Comparison of ENCODE assay signal across 9 cellular contexts in the genomic region with DNA sequence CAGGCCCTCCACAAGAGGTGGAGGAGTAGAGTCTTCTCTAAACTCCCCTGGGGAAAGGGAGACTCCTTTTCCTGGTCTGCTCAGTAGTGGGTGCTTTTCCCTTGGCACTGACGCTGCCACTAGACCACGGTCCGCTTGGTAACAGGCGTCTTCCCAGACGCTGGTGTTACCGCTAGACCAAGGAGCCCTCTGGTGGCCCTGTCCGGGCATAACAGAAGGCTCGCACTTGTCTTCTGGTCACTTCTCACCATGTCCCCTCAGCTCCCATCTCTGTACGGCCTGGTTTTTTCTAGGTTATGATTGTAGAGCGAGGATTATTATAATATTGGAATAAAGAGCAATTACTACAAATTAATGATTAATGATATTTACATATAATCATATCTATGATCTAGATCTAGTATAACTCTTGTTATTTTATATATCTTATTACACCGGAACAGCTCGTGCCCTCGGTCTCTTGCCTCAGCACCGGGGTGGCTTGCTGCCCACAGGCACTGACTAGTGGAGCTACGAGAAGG. TPM values are rescaled to one million over a fixed set of nuclear protein-coding genes. Genes with fewer than 3 reads are reported as not detected.
DNase-seq lines count a peak whose midpoint lies in the region; FAIRE-seq and TF ChIP-seq lines count a peak whose summit lies in the region.
"Not testable (repeated sequence)": the region's sequence is repeated elsewhere in the genome, so short reads cannot be mapped to it uniquely, and the experiment has no call there.
"Had no signal": no experiment of that assay in that cellular context is flagged by ENCODE, and none has a peak within 500 bp of the region (broad histone marks: within the 10 kb centered on the region; RNA-seq: fewer than 3 reads in every experiment).

No MANE protein-coding gene starts in this region.

- H3K4me1 Mint-ChIP-seq in activated T-cell treated with anti-CD3 and anti-CD28 coated beads, Interleukin-2, amount 50 U/mL, for 24 hours (ENCODE audit: low read depth) = peaks cover 50% of the 10 kb centered on the region

- not testable (repeated sequence) for H4K8ac ChIP-seq in trophoblast cell (ENCODE audit: low read depth, low read length)

- not testable (repeated sequence) for H3K27me3 Mint-ChIP-seq in activated T-cell treated with anti-CD3 and anti-CD28 coated beads, Interleukin-2, amount 50 U/mL, for 24 hours

- H3K27ac ChIP-seq in 22Rv1; KMS-11; kidney (ENCODE audit: low read depth in 2 of 2, low read length in 2 of 2); trophoblast cell (ENCODE audit: low read depth, low read length): not testable (repeated sequence)

- H4K12ac ChIP-seq in trophoblast cell (ENCODE audit: low read depth, low read length) = not testable (repeated sequence)

- H3K9ac ChIP-seq in KMS-11; trophoblast cell (ENCODE audit: low read length): not testable (repeated sequence)
- peak overlapping the region in 1 of 2 donors; percentile 48 for H3K9ac ChIP-seq in kidney (ENCODE audit: low read length in 2 of 2)

- H2BK120ac ChIP-seq in trophoblast cell (ENCODE audit: insufficient read depth, low read length, poor library complexity) = not testable (repeated sequence)

- not testable (repeated sequence) for H3K36me3 Mint-ChIP-seq in activated T-cell treated with anti-CD3 and anti-CD28 coated beads, Interleukin-2, amount 50 U/mL, for 24 hours (ENCODE audit: low read depth)

- intact Hi-C loops in kidney (cut with DNase I) = not testable (repeated sequence)

- H2AFZ ChIP-seq in KMS-11 (ENCODE audit: low read depth); trophoblast cell (ENCODE audit: insufficient read depth, low read length, poor library complexity): not testable (repeated sequence)

- H3K18ac ChIP-seq in trophoblast cell (ENCODE audit: low read length) = not testable (repeated sequence)

- H2BK12ac ChIP-seq in trophoblast cell (ENCODE audit: low read length) = not testable (repeated sequence)

- not testable (repeated sequence) for H3K9me3 ChIP-seq in kidney (ENCODE audit: control insufficient read depth in 1 of 2, low read length in 2 of 2); trophoblast cell (ENCODE audit: insufficient read depth, low read depth, low read length)

- not testable (repeated sequence) for H3K4me1 ChIP-seq in KMS-11 (ENCODE audit: low read depth, poor library complexity, severe bottlenecking)
- H3K4me1 ChIP-seq in kidney (ENCODE audit: control insufficient read depth in 1 of 2, insufficient read depth in 1 of 2, low read depth in 1 of 2, low read length in 2 of 2) = peaks cover 16 to 26% of the 10 kb centered on the region in 2 donors
- peaks cover 11 to 13% of the 10 kb centered on the region in 2 experiments for H3K4me1 ChIP-seq in trophoblast cell (ENCODE audit: control insufficient read depth in 1 of 2, insufficient read depth in 2 of 2, low read length in 2 of 2)

- DNase-seq in DMS79 (lab: John Stamatoyannopoulos, UW) (peak; percentile 54), OCI-M1 (lab: John Stamatoyannopoulos, UW) (peak; percentile 27), trophoblast cell (peak; percentile 27 to 36)
- peak; percentile 56 for DNase-seq in activated T-cell treated with anti-CD3 and anti-CD28 coated beads, Interleukin-2, amount 50 U/mL, for 24 hours
- DNase-seq in kidney = not testable (repeated sequence)

- not testable (repeated sequence) for H4K20me1 ChIP-seq in KMS-11 (ENCODE audit: insufficient read depth)

- no CpG with 5 or more reads among the region's 15 CpGs for WGBS in trophoblast cell (ENCODE audit: extremely low coverage, insufficient coverage, insufficient read length)

- H3K4me3 ChIP-seq in KMS-11 (IDR thresholded peaks at IDR 0.05; ENCODE audit: insufficient read depth, low read depth, low read length); kidney (ENCODE audit: low read length in 2 of 2); trophoblast cell (ENCODE audit: low read depth, low read length): not testable (repeated sequence)

- not testable (repeated sequence) for H3K27ac Mint-ChIP-seq in activated T-cell treated with anti-CD3 and anti-CD28 coated beads, Interleukin-2, amount 50 U/mL, for 24 hours

- not testable (repeated sequence) for H2AK5ac ChIP-seq in trophoblast cell (ENCODE audit: low read length)

- H3K79me2 ChIP-seq in KMS-11 (ENCODE audit: insufficient read depth, low read depth); trophoblast cell (ENCODE audit: control insufficient read depth, insufficient read depth, low read length, poor library complexity): not testable (repeated sequence)

- not testable (repeated sequence) for H3K79me1 ChIP-seq in trophoblast cell (ENCODE audit: low read length)

- H4K91ac ChIP-seq in trophoblast cell (ENCODE audit: low read depth, low read length) = not testable (repeated sequence)

- peaks cover 41% of the 10 kb centered on the region for H3K27me3 ChIP-seq in KMS-11 (ENCODE audit: insufficient read depth, low read depth)
- not testable (repeated sequence) for H3K27me3 ChIP-seq in trophoblast cell (ENCODE audit: insufficient read depth, low read length)

- not testable (repeated sequence) for H3K9me3 Mint-ChIP-seq in activated T-cell treated with anti-CD3 and anti-CD28 coated beads, Interleukin-2, amount 50 U/mL, for 24 hours

- not testable (repeated sequence) for H3K4me2 ChIP-seq in KMS-11; trophoblast cell (ENCODE audit: low read length)

- not testable (repeated sequence) for H2BK5ac ChIP-seq in trophoblast cell (ENCODE audit: low read depth, low read length, poor library complexity)

- H3K14ac ChIP-seq in trophoblast cell (ENCODE audit: low read length) = not testable (repeated sequence)

- FAIRE-seq in endometrium (lab: Jason Lieb, UNC) = peak; percentile 80
- peak; percentile 71 for FAIRE-seq in kidney (lab: Jason Lieb, UNC)

- peak; percentile 80 for TF ChIP-seq CTCF in 22Rv1 (IDR thresholded peaks at IDR 0.05)
- peak; percentile 56 for TF ChIP-seq CTCF in KMS-11 (conservative IDR thresholded peaks at IDR 0.05; ENCODE audit: low read depth, low read length)
- peak; percentile 41 for TF ChIP-seq CTCF in kidney (IDR thresholded peaks at IDR 0.05; ENCODE audit: borderline replicate concordance, extremely low read depth, insufficient read depth)

- H3K4me3 Mint-ChIP-seq in activated T-cell treated with anti-CD3 and anti-CD28 coated beads, Interleukin-2, amount 50 U/mL, for 24 hours = not testable (repeated sequence)

- not testable (repeated sequence) for H3K23ac ChIP-seq in trophoblast cell (ENCODE audit: low read length)

- not testable (repeated sequence) for H3K36me3 ChIP-seq in KMS-11 (ENCODE audit: insufficient read depth); kidney (ENCODE audit: control insufficient read depth in 1 of 2, insufficient read depth in 2 of 2, low read length in 2 of 2); trophoblast cell (ENCODE audit: control insufficient read depth in 1 of 2, insufficient read depth in 2 of 2, low read length in 2 of 2)

- H3K4ac ChIP-seq in trophoblast cell (ENCODE audit: low read depth, low read length) = not testable (repeated sequence)

RNA-seq across cellular contexts. Expression of a gene that starts 3.6 kb away (rescaled TPM):
- total RNA-seq in kidney = 37.1 TPM
- 72.4 TPM for polyA plus RNA-seq in kidney (ENCODE audit: insufficient read depth, low read depth, low replicate concordance)
- 23.7 and 23.8 TPM in 2 replicates for polyA plus RNA-seq in trophoblast cell (2013)

RNA-seq across cellular contexts. Expression of a gene that starts 9.9 kb away (rescaled TPM):
- 10.9 TPM for total RNA-seq in kidney
- 2.8 TPM for polyA plus RNA-seq in kidney (ENCODE audit: insufficient read depth, low read depth, low replicate concordance)
- 11.3 and 12.1 TPM in 2 replicates for polyA plus RNA-seq in trophoblast cell (2013)

RNA-seq across cellular contexts. Expression of a gene that starts 28.7 kb away (rescaled TPM):
- 18.4 TPM for total RNA-seq in kidney
- polyA plus RNA-seq in kidney (ENCODE audit: insufficient read depth, low read depth, low replicate concordance) = 19.6 TPM
- 30.9 and 31.0 TPM in 2 replicates for polyA plus RNA-seq in trophoblast cell (2013)

RNA-seq across cellular contexts. Expression of a gene that starts 31.1 kb away (rescaled TPM):
- total RNA-seq in kidney = 0.54 TPM
- polyA plus RNA-seq in kidney (ENCODE audit: insufficient read depth, low read depth, low replicate concordance) = not detected
- 3.5 and 3.9 TPM in 2 replicates for polyA plus RNA-seq in trophoblast cell (2013)
- total RNA-seq: mesenteric fat pad had no signal
